Comparison of ENCODE assay signal across 1 cellular context in the genomic region with DNA sequence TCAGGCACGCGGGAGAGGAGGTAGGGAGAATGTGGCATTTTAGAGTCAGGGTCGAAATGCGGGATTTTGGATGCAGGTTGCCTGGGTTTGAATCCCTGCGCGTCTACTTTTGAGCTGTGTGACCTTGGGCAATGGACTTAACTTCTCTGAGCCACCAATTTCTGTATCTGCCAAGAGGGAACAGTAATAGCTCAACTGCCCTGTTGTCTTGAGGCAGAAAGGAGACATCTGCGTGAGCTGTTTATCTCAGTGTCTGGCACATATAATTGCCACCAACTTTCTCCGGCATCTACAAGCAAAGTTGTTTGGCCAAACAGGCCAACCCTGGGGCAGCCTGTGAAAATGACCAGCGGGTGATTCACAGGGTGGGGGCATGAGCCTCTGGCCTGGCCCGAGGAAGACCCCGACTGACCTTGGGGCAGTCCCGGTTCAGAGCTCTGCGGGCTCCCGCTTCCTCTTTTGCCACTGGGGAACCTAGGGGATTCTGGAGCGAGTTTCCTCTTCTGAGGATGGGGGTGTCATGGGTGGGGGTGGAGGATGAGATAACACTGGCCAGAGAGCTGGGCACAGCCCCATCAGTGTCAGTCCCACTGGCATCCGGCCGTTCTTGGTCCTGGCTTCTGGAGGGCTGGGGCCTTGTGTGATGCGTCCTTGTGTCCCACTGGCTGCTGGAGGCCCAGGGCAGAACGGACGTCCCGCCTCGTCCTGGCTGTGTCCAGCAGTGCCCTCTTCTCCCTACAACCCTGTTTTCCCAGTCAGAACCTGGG.
TF ChIP-seq lines count a peak whose summit lies in the region.

No MANE protein-coding gene starts in this region.

TF ChIP-seq in GM23338, 12 proteins besides CTCF, POLR2A, EP300 and RAD21 (continued from another document):
- TF ChIP-seq, protein P1, sequence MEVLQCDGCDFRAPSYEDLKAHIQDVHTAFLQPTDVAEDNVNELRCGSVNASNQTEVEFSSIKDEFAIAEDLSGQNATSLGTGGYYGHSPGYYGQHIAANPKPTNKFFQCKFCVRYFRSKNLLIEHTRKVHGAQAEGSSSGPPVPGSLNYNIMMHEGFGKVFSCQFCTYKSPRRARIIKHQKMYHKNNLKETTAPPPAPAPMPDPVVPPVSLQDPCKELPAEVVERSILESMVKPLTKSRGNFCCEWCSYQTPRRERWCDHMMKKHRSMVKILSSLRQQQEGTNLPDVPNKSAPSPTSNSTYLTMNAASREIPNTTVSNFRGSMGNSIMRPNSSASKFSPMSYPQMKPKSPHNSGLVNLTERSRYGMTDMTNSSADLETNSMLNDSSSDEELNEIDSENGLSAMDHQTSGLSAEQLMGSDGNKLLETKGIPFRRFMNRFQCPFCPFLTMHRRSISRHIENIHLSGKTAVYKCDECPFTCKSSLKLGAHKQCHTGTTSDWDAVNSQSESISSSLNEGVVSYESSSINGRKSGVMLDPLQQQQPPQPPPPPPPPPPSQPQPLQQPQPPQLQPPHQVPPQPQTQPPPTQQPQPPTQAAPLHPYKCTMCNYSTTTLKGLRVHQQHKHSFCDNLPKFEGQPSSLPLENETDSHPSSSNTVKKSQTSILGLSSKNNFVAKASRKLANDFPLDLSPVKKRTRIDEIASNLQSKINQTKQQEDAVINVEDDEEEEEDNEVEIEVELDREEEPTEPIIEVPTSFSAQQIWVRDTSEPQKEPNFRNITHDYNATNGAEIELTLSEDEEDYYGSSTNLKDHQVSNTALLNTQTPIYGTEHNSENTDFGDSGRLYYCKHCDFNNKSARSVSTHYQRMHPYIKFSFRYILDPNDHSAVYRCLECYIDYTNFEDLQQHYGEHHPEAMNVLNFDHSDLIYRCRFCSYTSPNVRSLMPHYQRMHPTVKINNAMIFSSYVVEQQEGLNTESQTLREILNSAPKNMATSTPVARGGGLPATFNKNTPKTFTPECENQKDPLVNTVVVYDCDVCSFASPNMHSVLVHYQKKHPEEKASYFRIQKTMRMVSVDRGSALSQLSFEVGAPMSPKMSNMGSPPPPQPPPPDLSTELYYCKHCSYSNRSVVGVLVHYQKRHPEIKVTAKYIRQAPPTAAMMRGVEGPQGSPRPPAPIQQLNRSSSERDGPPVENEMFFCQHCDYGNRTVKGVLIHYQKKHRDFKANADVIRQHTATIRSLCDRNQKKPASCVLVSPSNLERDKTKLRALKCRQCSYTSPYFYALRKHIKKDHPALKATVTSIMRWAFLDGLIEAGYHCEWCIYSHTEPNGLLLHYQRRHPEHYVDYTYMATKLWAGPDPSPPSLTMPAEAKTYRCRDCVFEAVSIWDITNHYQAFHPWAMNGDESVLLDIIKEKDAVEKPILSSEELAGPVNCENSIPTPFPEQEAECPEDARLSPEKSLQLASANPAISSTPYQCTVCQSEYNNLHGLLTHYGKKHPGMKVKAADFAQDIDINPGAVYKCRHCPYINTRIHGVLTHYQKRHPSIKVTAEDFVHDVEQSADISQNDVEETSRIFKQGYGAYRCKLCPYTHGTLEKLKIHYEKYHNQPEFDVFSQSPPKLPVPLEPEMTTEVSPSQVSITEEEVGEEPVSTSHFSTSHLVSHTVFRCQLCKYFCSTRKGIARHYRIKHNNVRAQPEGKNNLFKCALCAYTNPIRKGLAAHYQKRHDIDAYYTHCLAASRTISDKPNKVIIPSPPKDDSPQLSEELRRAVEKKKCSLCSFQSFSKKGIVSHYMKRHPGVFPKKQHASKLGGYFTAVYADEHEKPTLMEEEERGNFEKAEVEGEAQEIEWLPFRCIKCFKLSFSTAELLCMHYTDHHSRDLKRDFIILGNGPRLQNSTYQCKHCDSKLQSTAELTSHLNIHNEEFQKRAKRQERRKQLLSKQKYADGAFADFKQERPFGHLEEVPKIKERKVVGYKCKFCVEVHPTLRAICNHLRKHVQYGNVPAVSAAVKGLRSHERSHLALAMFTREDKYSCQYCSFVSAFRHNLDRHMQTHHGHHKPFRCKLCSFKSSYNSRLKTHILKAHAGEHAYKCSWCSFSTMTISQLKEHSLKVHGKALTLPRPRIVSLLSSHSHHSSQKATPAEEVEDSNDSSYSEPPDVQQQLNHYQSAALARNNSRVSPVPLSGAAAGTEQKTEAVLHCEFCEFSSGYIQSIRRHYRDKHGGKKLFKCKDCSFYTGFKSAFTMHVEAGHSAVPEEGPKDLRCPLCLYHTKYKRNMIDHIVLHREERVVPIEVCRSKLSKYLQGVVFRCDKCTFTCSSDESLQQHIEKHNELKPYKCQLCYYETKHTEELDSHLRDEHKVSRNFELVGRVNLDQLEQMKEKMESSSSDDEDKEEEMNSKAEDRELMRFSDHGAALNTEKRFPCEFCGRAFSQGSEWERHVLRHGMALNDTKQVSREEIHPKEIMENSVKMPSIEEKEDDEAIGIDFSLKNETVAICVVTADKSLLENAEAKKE (CRISPR knock-in tag; IDR thresholded peaks at IDR 0.05) = no peak
- TF ChIP-seq, protein P2, sequence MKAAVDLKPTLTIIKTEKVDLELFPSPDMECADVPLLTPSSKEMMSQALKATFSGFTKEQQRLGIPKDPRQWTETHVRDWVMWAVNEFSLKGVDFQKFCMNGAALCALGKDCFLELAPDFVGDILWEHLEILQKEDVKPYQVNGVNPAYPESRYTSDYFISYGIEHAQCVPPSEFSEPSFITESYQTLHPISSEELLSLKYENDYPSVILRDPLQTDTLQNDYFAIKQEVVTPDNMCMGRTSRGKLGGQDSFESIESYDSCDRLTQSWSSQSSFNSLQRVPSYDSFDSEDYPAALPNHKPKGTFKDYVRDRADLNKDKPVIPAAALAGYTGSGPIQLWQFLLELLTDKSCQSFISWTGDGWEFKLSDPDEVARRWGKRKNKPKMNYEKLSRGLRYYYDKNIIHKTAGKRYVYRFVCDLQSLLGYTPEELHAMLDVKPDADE (IDR thresholded peaks at IDR 0.05) = no peak
- no peak for TF ChIP-seq POLR2AphosphoS5 (IDR thresholded peaks at IDR 0.05; ENCODE audit: low read depth)
- TF ChIP-seq NANOG (IDR thresholded peaks at IDR 0.05; ENCODE audit: borderline replicate concordance) = no peak
- no peak for TF ChIP-seq ZNF114 (CRISPR knock-in tag; IDR thresholded peaks at IDR 0.05)
